In the genomic region with DNA sequence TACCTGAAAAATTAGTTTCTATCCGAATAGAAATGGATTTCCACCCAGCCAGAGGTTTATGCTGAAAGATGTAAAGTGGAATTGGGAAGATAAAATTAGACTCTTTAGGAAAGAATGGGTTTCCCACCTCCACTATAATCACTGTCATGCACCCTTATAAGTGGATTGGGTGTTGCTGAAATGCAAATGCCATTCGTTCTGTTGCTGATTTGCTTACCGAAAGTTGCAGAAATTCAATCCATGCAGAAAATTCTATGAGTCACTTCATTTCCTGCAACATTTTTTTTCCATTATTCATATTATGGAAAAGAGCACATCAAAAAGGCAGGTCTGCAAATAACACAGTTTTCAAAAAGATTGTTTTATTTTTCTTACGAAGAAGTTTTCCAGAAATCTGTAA, we compare ENCODE assay signal across 10 cellular contexts.
DNase-seq lines count a peak whose midpoint lies in the region.
"Had no signal": no experiment of that assay in that cellular context is flagged by ENCODE, and none has a peak within 500 bp of the region (broad histone marks: within the 10 kb centered on the region; RNA-seq: fewer than 3 reads in every experiment).

No MANE protein-coding gene starts in this region.

- peak overlapping the region; percentile 78 for H3K27ac ChIP-seq in temporal lobe (ENCODE audit: low read depth, low read length)

- DNase-seq in NCI-H2171 treated with DMSO at 0.1 percent for 48 hours (lab: John Stamatoyannopoulos, UW) (peak; percentile 71), NCI-H2171 (lab: John Stamatoyannopoulos, UW) (no peak), SW480 (ENCODE audit: low spot score) (peak; percentile 10), fibroblast of peridontal ligament (ENCODE audit: extremely low read depth) (peak; percentile 71)
- DNase-seq in activated CD4-positive, alpha-beta T cell treated with anti-CD3 and anti-CD28 coated beads, Interleukin-2, amount 50 U/mL, for 48 hours: no peak
- no peak for DNase-seq in activated CD4-positive, alpha-beta T cell treated with anti-CD3 and anti-CD28 coated beads for 1 hour
- DNase-seq in activated effector memory CD4-positive, alpha-beta T cell treated with Interleukin-2 at 50 U/mL for 16 hours: no peak
- DNase-seq: stimulated activated CD4-positive, alpha-beta T cell treated with anti-CD3 and anti-CD28 coated beads, Interleukin-2, amount 100 ng/mL, for 24 hours; transverse colon had no signal

Comparison
In these comparisons a context has a peak if more than half of its experiments do, and no peak if none do; other contexts are left out.
1. DNase-seq: peak in NCI-H2171 treated with DMSO at 0.1 percent for 48 hours (single experiment), SW480 (single experiment) and fibroblast of peridontal ligament (single experiment); none in NCI-H2171 (single experiment), activated CD4-positive, alpha-beta T cell treated with anti-CD3 and anti-CD28 coated beads, Interleukin-2, amount 50 U/mL, for 48 hours (0 of 2), activated CD4-positive, alpha-beta T cell treated with anti-CD3 and anti-CD28 coated beads for 1 hour (single experiment) and activated effector memory CD4-positive, alpha-beta T cell treated with Interleukin-2 at 50 U/mL for 16 hours (single experiment).